ENCODE assay signal across 15 cellular contexts in the genomic region with DNA sequence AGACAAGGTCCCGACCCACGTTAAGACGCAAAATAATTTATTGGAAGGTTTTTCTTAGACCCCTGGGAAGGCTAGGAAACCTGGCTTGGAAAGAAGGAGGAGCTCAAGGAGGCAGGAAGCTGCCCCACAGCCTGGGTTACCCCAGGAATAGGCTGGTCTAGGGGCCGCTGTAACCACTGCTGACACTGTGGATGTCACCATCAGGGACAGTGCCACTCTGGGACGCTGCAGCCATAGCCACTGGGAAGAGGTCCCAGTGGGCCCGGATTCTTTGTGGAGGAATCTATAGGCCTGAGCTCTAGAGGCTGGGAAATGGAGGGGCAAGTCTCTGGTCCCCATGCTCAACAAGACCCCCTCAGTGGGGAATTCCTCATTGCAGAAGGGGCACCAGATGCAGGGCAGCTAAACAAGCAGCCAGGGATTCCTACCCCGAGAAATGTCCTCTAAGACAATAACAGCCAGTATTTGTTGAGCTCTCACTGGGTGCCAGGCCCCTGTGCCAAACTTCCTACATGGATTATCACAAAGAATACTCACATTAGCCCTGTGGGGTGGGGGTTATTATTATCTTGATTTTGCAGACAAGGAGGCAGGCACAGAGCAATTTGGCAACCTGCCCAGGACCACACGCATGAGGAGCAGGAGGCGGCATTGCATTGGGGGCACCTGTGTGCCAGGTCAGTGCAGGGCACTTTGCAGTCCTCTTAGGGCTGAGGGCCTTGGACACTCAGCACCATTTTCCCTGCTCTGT. TPM values are rescaled to one million over a fixed set of nuclear protein-coding genes. Genes with fewer than 3 reads are reported as not detected.
A peak's percentile ranks its signal among the peaks of the same experiment; 100 is the strongest.
DNase-seq lines count a peak whose midpoint lies in the region; ATAC-seq and TF ChIP-seq lines count a peak whose summit lies in the region.
"Had no signal": no experiment of that assay in that cellular context is flagged by ENCODE, and none has a peak within 500 bp of the region (broad histone marks: within the 10 kb centered on the region; RNA-seq: fewer than 3 reads in every experiment).

No MANE protein-coding gene starts in this region.

- TF ChIP-seq POLR2A in suprapubic skin (IDR thresholded peaks at IDR 0.05) = no peak
- no peak for TF ChIP-seq POLR2A in esophagus muscularis mucosa (IDR thresholded peaks at IDR 0.05; ENCODE audit: low read depth)

- peak; percentile 25 for DNase-seq in activated naive CD8-positive, alpha-beta T cell treated with anti-CD3 and anti-CD28 coated beads, Interleukin-2, amount 10 ng/mL, durations not matched to agents 7 days and 5 days
- no peak for DNase-seq in activated naive CD8-positive, alpha-beta T cell treated with anti-CD3 and anti-CD28 coated beads, Interleukin-2, amount 50 U/mL, for 24 hours
- DNase-seq in NCI-H2227 treated with DMSO at 0.1 percent for 48 hours (lab: John Stamatoyannopoulos, UW) (peak; percentile 29), suprapubic skin (ENCODE audit: low spot score in 2 of 2) (peak in 1 of 2 donors; percentile 59), esophagus muscularis mucosa (ENCODE audit: extremely low spot score) (no peak)
- DNase-seq in stimulated activated CD8-positive, alpha-beta memory T cell treated with anti-CD3 and anti-CD28 coated beads, Interleukin-4, amount 100 ng/mL, for 48 hours = no peak
- DNase-seq: activated CD4-positive, alpha-beta T cell treated with anti-CD3 and anti-CD28 coated beads for 1 hour; activated CD8-positive, alpha-beta memory T cell treated with anti-CD3 and anti-CD28 coated beads, Interleukin-2, amount 50 U/mL, for 48 hours; activated naive CD8-positive, alpha-beta T cell treated with anti-CD3 and anti-CD28 coated beads for 36 hours; NCI-H510A treated with DMSO at 0.1 percent for 48 hours; T-cell had no signal

- no peak for ATAC-seq in activated naive CD8-positive, alpha-beta T cell treated with anti-CD3 and anti-CD28 coated beads, Interleukin-2, amount 10 ng/mL, durations not matched to agents 7 days and 5 days (ENCODE audit: low read depth)
- ATAC-seq in activated naive CD8-positive, alpha-beta T cell treated with anti-CD3 and anti-CD28 coated beads, Interleukin-2, amount 50 U/mL, for 24 hours = no peak
- no peak for ATAC-seq in esophagus mucosa
- ATAC-seq: HCT116, T-cell had no signal

- H3K36me3 Mint-ChIP-seq in activated naive CD8-positive, alpha-beta T cell treated with anti-CD3 and anti-CD28 coated beads, Interleukin-2, amount 10 ng/mL, durations not matched to agents 7 days and 5 days = no peaks in the 10 kb centered on the region
- no peaks in the 10 kb centered on the region for H3K36me3 Mint-ChIP-seq in activated naive CD8-positive, alpha-beta T cell treated with anti-CD3 and anti-CD28 coated beads, Interleukin-2, amount 50 U/mL, for 24 hours (ENCODE audit: low read depth)
- H3K36me3 Mint-ChIP-seq: activated naive CD8-positive, alpha-beta T cell treated with anti-CD3 and anti-CD28 coated beads for 36 hours; T-cell had no signal

- peaks cover 13% of the 10 kb centered on the region for H3K4me1 Mint-ChIP-seq in activated naive CD8-positive, alpha-beta T cell treated with anti-CD3 and anti-CD28 coated beads, Interleukin-2, amount 10 ng/mL, durations not matched to agents 7 days and 5 days
- peaks cover 18% of the 10 kb centered on the region for H3K4me1 Mint-ChIP-seq in activated naive CD8-positive, alpha-beta T cell treated with anti-CD3 and anti-CD28 coated beads, Interleukin-2, amount 50 U/mL, for 24 hours

- TF ChIP-seq EP300 in suprapubic skin (IDR thresholded peaks at IDR 0.05) = no peak
- no peak for TF ChIP-seq EP300 in esophagus muscularis mucosa (IDR thresholded peaks at IDR 0.05)

- H3K36me3 ChIP-seq in suprapubic skin (no peaks in the 10 kb centered on the region), esophagus muscularis mucosa (no peaks in the 10 kb centered on the region)
- H3K36me3 ChIP-seq: ovary had no signal

- H3K9me3 ChIP-seq in suprapubic skin (no peaks in the 10 kb centered on the region), esophagus muscularis mucosa (no peaks in the 10 kb centered on the region)
- H3K9me3 ChIP-seq: ovary had no signal

- H3K27ac ChIP-seq in cingulate gyrus (ENCODE audit: low read depth, low read length) (peak overlapping the region; percentile 67), suprapubic skin (peak overlapping the region; percentile 68), esophagus muscularis mucosa (replicated peaks in 1 of 4) (no peak overlapping the region)
- H3K27ac ChIP-seq: ovary had no signal

- peaks cover 8% of the 10 kb centered on the region for H3K27me3 Mint-ChIP-seq in activated naive CD8-positive, alpha-beta T cell treated with anti-CD3 and anti-CD28 coated beads, Interleukin-2, amount 10 ng/mL, durations not matched to agents 7 days and 5 days
- peaks cover 2% of the 10 kb centered on the region for H3K27me3 Mint-ChIP-seq in activated naive CD8-positive, alpha-beta T cell treated with anti-CD3 and anti-CD28 coated beads, Interleukin-2, amount 50 U/mL, for 24 hours
- H3K27me3 Mint-ChIP-seq: T-cell had no signal

- H3K27me3 ChIP-seq in suprapubic skin (no peaks in the 10 kb centered on the region), esophagus muscularis mucosa (no peaks in the 10 kb centered on the region)
- H3K27me3 ChIP-seq: ovary had no signal

- H3K27ac Mint-ChIP-seq in activated naive CD8-positive, alpha-beta T cell treated with anti-CD3 and anti-CD28 coated beads, Interleukin-2, amount 10 ng/mL, durations not matched to agents 7 days and 5 days = no peak overlapping the region
- no peak overlapping the region for H3K27ac Mint-ChIP-seq in activated naive CD8-positive, alpha-beta T cell treated with anti-CD3 and anti-CD28 coated beads, Interleukin-2, amount 50 U/mL, for 24 hours
- H3K27ac Mint-ChIP-seq: activated naive CD8-positive, alpha-beta T cell treated with anti-CD3 and anti-CD28 coated beads for 36 hours; T-cell had no signal

- no peaks in the 10 kb centered on the region for H3K9me3 Mint-ChIP-seq in activated naive CD8-positive, alpha-beta T cell treated with anti-CD3 and anti-CD28 coated beads, Interleukin-2, amount 10 ng/mL, durations not matched to agents 7 days and 5 days
- H3K9me3 Mint-ChIP-seq in activated naive CD8-positive, alpha-beta T cell treated with anti-CD3 and anti-CD28 coated beads, Interleukin-2, amount 50 U/mL, for 24 hours = no peaks in the 10 kb centered on the region
- H3K9me3 Mint-ChIP-seq: activated naive CD8-positive, alpha-beta T cell treated with anti-CD3 and anti-CD28 coated beads for 36 hours; T-cell had no signal

- WGBS in suprapubic skin = 70% methylated on average over 9 of the region's 9 CpGs
- WGBS in esophagus muscularis mucosa = 76% methylated on average over 7 of the region's 9 CpGs

- H3K4me3 ChIP-seq in suprapubic skin (no peak overlapping the region), esophagus muscularis mucosa (no peak overlapping the region)
- H3K4me3 ChIP-seq: ovary had no signal

- intact Hi-C loops in esophagus muscularis mucosa (cut with DNase I) = no loop called here

- POLR2A ChIA-PET in activated naive CD8-positive, alpha-beta T cell treated with anti-CD3 and anti-CD28 coated beads, Interleukin-2, amount 10 ng/mL, durations not matched to agents 7 days and 5 days (lab: Charles Lee) = no interaction called here

- H3K4me1 ChIP-seq in suprapubic skin (peaks cover 14% of the 10 kb centered on the region), esophagus muscularis mucosa (peaks cover 5 to 11% (median 8%) of the 10 kb centered on the region in 4 donors)

- H3K4me3 Mint-ChIP-seq in activated naive CD8-positive, alpha-beta T cell treated with anti-CD3 and anti-CD28 coated beads, Interleukin-2, amount 10 ng/mL, durations not matched to agents 7 days and 5 days = no peak overlapping the region
- no peak overlapping the region for H3K4me3 Mint-ChIP-seq in activated naive CD8-positive, alpha-beta T cell treated with anti-CD3 and anti-CD28 coated beads, Interleukin-2, amount 50 U/mL, for 24 hours
- H3K4me3 Mint-ChIP-seq: activated naive CD8-positive, alpha-beta T cell treated with anti-CD3 and anti-CD28 coated beads for 36 hours had no signal

- TF ChIP-seq CTCF in suprapubic skin (IDR thresholded peaks at IDR 0.05) (no peak), esophagus muscularis mucosa (IDR thresholded peaks at IDR 0.05) (no peak)

RNA-seq across cellular contexts. Expression of a gene that starts 19.5 kb away (rescaled TPM):
- 1 to 10 TPM; 8.1 to 9.2 TPM for total RNA-seq in activated naive CD8-positive, alpha-beta T cell treated with anti-CD3 and anti-CD28 coated beads, Interleukin-2, amount 10 ng/mL, durations not matched to agents 7 days and 5 days
- 10 to 100 TPM in 3 of 4 donors, 1 to 10 TPM in 1; 7.8 to 21.4 (median 15.3) TPM for total RNA-seq in suprapubic skin
- total RNA-seq in esophagus mucosa = 2.3 TPM
- 10 to 100 TPM; 13.8 to 20.3 (median 18.3) TPM for total RNA-seq in esophagus muscularis mucosa

Comparison
In these comparisons a context has a peak if more than half of its experiments do, and no peak if none do; other contexts are left out.
1. DNase-seq: peak in activated naive CD8-positive, alpha-beta T cell treated with anti-CD3 and anti-CD28 coated beads, Interleukin-2, amount 10 ng/mL, durations not matched to agents 7 days and 5 days (single experiment) and NCI-H2227 treated with DMSO at 0.1 percent for 48 hours (single experiment); none in activated naive CD8-positive, alpha-beta T cell treated with anti-CD3 and anti-CD28 coated beads, Interleukin-2, amount 50 U/mL, for 24 hours (single experiment), stimulated activated CD8-positive, alpha-beta memory T cell treated with anti-CD3 and anti-CD28 coated beads, Interleukin-4, amount 100 ng/mL, for 48 hours (single experiment) and esophagus muscularis mucosa (single experiment).
2. H3K27ac ChIP-seq: peak in cingulate gyrus (single experiment) and suprapubic skin (single experiment); none in esophagus muscularis mucosa (0 of 4).